In genomic region chr5:78268361-78268760, GRCh38 we compare ENCODE assay signal across 20 cellular contexts. TPM values are rescaled to one million over a fixed set of nuclear protein-coding genes. Genes with fewer than 3 reads are reported as not detected.
A peak's percentile ranks its signal among the peaks of the same experiment; 100 is the strongest.
DNase-seq lines count a peak whose midpoint lies in the region; ATAC-seq, FAIRE-seq and TF ChIP-seq lines count a peak whose summit lies in the region.
"Had no signal": no experiment of that assay in that cellular context is flagged by ENCODE, and none has a peak within 500 bp of the region (broad histone marks: within the 10 kb centered on the region; RNA-seq: fewer than 3 reads in every experiment).

No MANE protein-coding gene starts in this region.

- H3K79me2 ChIP-seq in OCI-LY7 (ENCODE audit: insufficient read depth, low read depth, low read length) = peaks cover 16% of the 10 kb centered on the region; the same call in 1 of the 2 replicates

- H4K20me1 ChIP-seq in BLaER1 = peaks cover 60% of the 10 kb centered on the region
- H4K20me1 ChIP-seq in OCI-LY7 (ENCODE audit: insufficient read depth, low read length) = peaks cover 19% of the 10 kb centered on the region

- H3K4me2 ChIP-seq in BLaER1 (peak overlapping the region; percentile 12; the same call in 1 of the 2 replicates), OCI-LY7 (ENCODE audit: low read length) (peak overlapping the region; percentile 46; the same call in 1 of the 2 replicates)

- H3K4me1 ChIP-seq in BLaER1 = peaks cover 14% of the 10 kb centered on the region; the same call in 1 of the 2 replicates
- H3K4me1 ChIP-seq in OCI-LY7 (ENCODE audit: insufficient read depth, low read length, poor library complexity, severe bottlenecking) = peaks cover 10% of the 10 kb centered on the region
- H3K4me1 ChIP-seq: Caco-2 had no signal

- H3K9me2 ChIP-seq in OCI-LY7 (ENCODE audit: insufficient read depth, low read length) = no peaks in the 10 kb centered on the region

- BruUV-seq in OCI-LY7 (replicated peaks; lab: Mats Ljungman, UMichigan) = no TSS peak

- intact Hi-C loops in OCI-LY7 (cut with micrococcal nuclease; ENCODE audit: unreplicated experiment) = loop anchor here (2.0 kb wide), 1 partner anchor 46 kb away; no protein-coding TSS in a partner anchor

- POLR2A ChIA-PET in OCI-LY7 (lab: Charles Lee) = interaction anchor here (1.8 kb wide), 1 partner anchor 14 kb away, joined by 4 read pairs; no protein-coding TSS in a partner anchor

- ATAC-seq in memory B cell (ENCODE audit: low read depth) (no peak), GM18870 (IDR thresholded peaks at IDR 0.05; ENCODE audit: unreplicated experiment) (no peak)
- ATAC-seq in activated CD8-positive, alpha-beta memory T cell treated with anti-CD3 and anti-CD28 coated beads, Interleukin-2, amount 10 ng/mL, durations not matched to agents 7 days and 5 days = no peak

- FAIRE-seq in GM19239 (lab: Jason Lieb, UNC) = peak; percentile 87
- FAIRE-seq: endothelial cell of umbilical vein, HTR-8/SVneo had no signal

- DNase-seq in GM19239 (ENCODE audit: insufficient read length, low spot score) = no peak
- no peak for DNase-seq in OCI-LY7 (ENCODE audit: low spot score)
- no peak for DNase-seq in memory B cell (ENCODE audit: low spot score in 2 of 2)
- DNase-seq in activated CD8-positive, alpha-beta memory T cell treated with anti-CD3 and anti-CD28 coated beads, Interleukin-2, amount 10 ng/mL, durations not matched to agents 7 days and 5 days = no peak
- no peak for DNase-seq in T-helper 2 cell
- no peak for DNase-seq in kidney tubule cell (ENCODE audit: low spot score)
- DNase-seq: activated CD8-positive, alpha-beta T cell treated with anti-CD3 and anti-CD28 coated beads, Interleukin-2, amount 10 ng/mL, durations not matched to agents 7 days and 5 days; Caco-2; kidney; NCI-H82; ovary; RPMI8226; stimulated activated CD4-positive, alpha-beta T cell treated with anti-CD3 and anti-CD28 coated beads, Interleukin-1b, Interleukin-23, amount 100 ng/mL, for 48 hours had no signal

- H3K4me3 ChIP-seq in BLaER1 (no peak overlapping the region), OCI-LY7 (ENCODE audit: low read depth, low read length, poor library complexity, severe bottlenecking) (no peak overlapping the region)
- H3K4me3 ChIP-seq: coronary artery, ovary had no signal

- H3K27ac Mint-ChIP-seq in memory B cell = peak overlapping the region; percentile 14
- H3K27ac Mint-ChIP-seq in activated CD8-positive, alpha-beta memory T cell treated with anti-CD3 and anti-CD28 coated beads, Interleukin-2, amount 10 ng/mL, durations not matched to agents 7 days and 5 days = no peak overlapping the region
- H3K27ac Mint-ChIP-seq: activated CD8-positive, alpha-beta T cell treated with anti-CD3 and anti-CD28 coated beads, Interleukin-2, amount 10 ng/mL, durations not matched to agents 7 days and 5 days; activated naive CD8-positive, alpha-beta T cell; activated T-helper 1 cell treated with anti-CD3 and anti-CD28 coated beads, Interleukin-12 subunit alpha, Interleukin-12 subunit beta, Interleukin-2, Interleukin-4 antibody, amounts not matched to agents 30 ng/mL and 10 ng/mL and 1 ng/mL, durations not matched to agents 14 hours and 24 hours and 36 hours had no signal

- peaks cover 4% of the 10 kb centered on the region for H3K4me1 Mint-ChIP-seq in memory B cell
- peaks cover 3% of the 10 kb centered on the region for H3K4me1 Mint-ChIP-seq in activated CD8-positive, alpha-beta memory T cell treated with anti-CD3 and anti-CD28 coated beads, Interleukin-2, amount 10 ng/mL, durations not matched to agents 7 days and 5 days

- H3K27me3 Mint-ChIP-seq in memory B cell = no peaks in the 10 kb centered on the region
- H3K27me3 Mint-ChIP-seq in activated CD8-positive, alpha-beta memory T cell treated with anti-CD3 and anti-CD28 coated beads, Interleukin-2, amount 10 ng/mL, durations not matched to agents 7 days and 5 days = no peaks in the 10 kb centered on the region
- H3K27me3 Mint-ChIP-seq: activated naive CD8-positive, alpha-beta T cell had no signal

- CTCF ChIA-PET in OCI-LY7 (lab: Charles Lee; ENCODE audit: unreplicated experiment) = interaction anchor here (0.5 kb wide), 1 partner anchor 118 kb away, joined by 3 read pairs; no protein-coding TSS in a partner anchor
- CTCF ChIA-PET in activated CD8-positive, alpha-beta memory T cell treated with anti-CD3 and anti-CD28 coated beads, Interleukin-2, amount 10 ng/mL, durations not matched to agents 7 days and 5 days (lab: Charles Lee) = interaction anchor here (1.1 kb wide), 1 partner anchor 46 kb away, joined by 4 read pairs; no protein-coding TSS in a partner anchor

- H3K9ac ChIP-seq in BLaER1 = no peak overlapping the region

- no peak overlapping the region for H3K4me3 Mint-ChIP-seq in memory B cell
- H3K4me3 Mint-ChIP-seq in activated CD8-positive, alpha-beta memory T cell treated with anti-CD3 and anti-CD28 coated beads, Interleukin-2, amount 10 ng/mL, durations not matched to agents 7 days and 5 days = no peak overlapping the region
- H3K4me3 Mint-ChIP-seq: activated CD8-positive, alpha-beta T cell treated with anti-CD3 and anti-CD28 coated beads, Interleukin-2, amount 10 ng/mL, durations not matched to agents 7 days and 5 days; activated naive CD8-positive, alpha-beta T cell; activated T-helper 1 cell treated with anti-CD3 and anti-CD28 coated beads, Interleukin-12 subunit alpha, Interleukin-12 subunit beta, Interleukin-2, Interleukin-4 antibody, amounts not matched to agents 30 ng/mL and 10 ng/mL and 1 ng/mL, durations not matched to agents 14 hours and 24 hours and 36 hours had no signal

- H3K9me3 ChIP-seq in BLaER1 (no peaks in the 10 kb centered on the region), OCI-LY7 (ENCODE audit: low read length) (no peaks in the 10 kb centered on the region)
- H3K9me3 ChIP-seq: Caco-2, ovary had no signal

- H3K27me3 ChIP-seq in BLaER1 = no peaks in the 10 kb centered on the region
- H3K27me3 ChIP-seq: ovary had no signal

- H3K27ac ChIP-seq in BLaER1 (no peak overlapping the region), OCI-LY7 (ENCODE audit: low read depth, low read length, poor library complexity, severe bottlenecking) (no peak overlapping the region)
- H3K27ac ChIP-seq: coronary artery, ovary had no signal

- peaks cover 16% of the 10 kb centered on the region for H3K36me3 Mint-ChIP-seq in memory B cell
- peaks cover 26% of the 10 kb centered on the region for H3K36me3 Mint-ChIP-seq in activated CD8-positive, alpha-beta memory T cell treated with anti-CD3 and anti-CD28 coated beads, Interleukin-2, amount 10 ng/mL, durations not matched to agents 7 days and 5 days

- H3K9me3 Mint-ChIP-seq in memory B cell = no peaks in the 10 kb centered on the region
- no peaks in the 10 kb centered on the region for H3K9me3 Mint-ChIP-seq in activated CD8-positive, alpha-beta memory T cell treated with anti-CD3 and anti-CD28 coated beads, Interleukin-2, amount 10 ng/mL, durations not matched to agents 7 days and 5 days (ENCODE audit: low read depth)
- H3K9me3 Mint-ChIP-seq: activated T-helper 1 cell treated with anti-CD3 and anti-CD28 coated beads, Interleukin-12 subunit alpha, Interleukin-12 subunit beta, Interleukin-2, Interleukin-4 antibody, amounts not matched to agents 30 ng/mL and 10 ng/mL and 1 ng/mL, durations not matched to agents 14 hours and 24 hours and 36 hours had no signal

- peaks cover 35% of the 10 kb centered on the region for H3K36me3 ChIP-seq in BLaER1
- H3K36me3 ChIP-seq in OCI-LY7 (ENCODE audit: insufficient read depth, low read length) = peaks cover 33% of the 10 kb centered on the region
- H3K36me3 ChIP-seq: ovary had no signal

- TF ChIP-seq CTCF in OCI-LY7 (conservative IDR thresholded peaks at IDR 0.05; ENCODE audit: low read length) = no peak

- H2AFZ ChIP-seq in OCI-LY7 (ENCODE audit: low read length) = no peak overlapping the region

RNA-seq across cellular contexts. Expression of gene AP3B1, which starts 26.1 kb away (rescaled TPM):
- total RNA-seq in OCI-LY7 (2014; rRNA removed; shearing (Covaris generic)) = 25.7 and 32.5 TPM in 2 replicates
- total RNA-seq in OCI-LY7 (2022) = 39.5 and 42.6 TPM in 2 replicates
- total RNA-seq in activated CD8-positive, alpha-beta memory T cell treated with anti-CD3 and anti-CD28 coated beads, Interleukin-2, amount 10 ng/mL, durations not matched to agents 7 days and 5 days = 10 to 100 TPM; 47.0 to 48.8 TPM
